33 cellular contexts compared by ENCODE assay signal in genomic region chr13:99335087-99335486, GRCh38. TPM values are rescaled to one million over a fixed set of nuclear protein-coding genes. Genes with fewer than 3 reads are reported as not detected.
A peak's percentile ranks its signal among the peaks of the same experiment; 100 is the strongest.
DNase-seq lines count a peak whose midpoint lies in the region; ATAC-seq and TF ChIP-seq lines count a peak whose summit lies in the region.
"Had no signal": no experiment of that assay in that cellular context is flagged by ENCODE, and none has a peak within 500 bp of the region (broad histone marks: within the 10 kb centered on the region; RNA-seq: fewer than 3 reads in every experiment).

No MANE protein-coding gene starts in this region.

- TF ChIP-seq CTCF in HL-60 (IDR thresholded peaks at IDR 0.05; ENCODE audit: insufficient read depth, low read length) (no peak), progenitor cell of endocrine pancreas (IDR thresholded peaks at IDR 0.05; ENCODE audit: unreplicated experiment) (no peak)

- H3K4me3 Mint-ChIP-seq in activated naive CD8-positive, alpha-beta T cell treated with anti-CD3 and anti-CD28 coated beads, Interleukin-2, amount 50 U/mL, for 24 hours: no peak overlapping the region
- no peak overlapping the region for H3K4me3 Mint-ChIP-seq in naive thymus-derived CD8-positive, alpha-beta T cell
- H3K4me3 Mint-ChIP-seq in progenitor cell of endocrine pancreas (ENCODE audit: low read depth): no peak overlapping the region
- H3K4me3 Mint-ChIP-seq: mesothelial cell of epicardium, natural killer cell had no signal

- no peaks in the 10 kb centered on the region for H3K27me3 Mint-ChIP-seq in activated naive CD8-positive, alpha-beta T cell treated with anti-CD3 and anti-CD28 coated beads, Interleukin-2, amount 50 U/mL, for 24 hours
- H3K27me3 Mint-ChIP-seq in naive thymus-derived CD8-positive, alpha-beta T cell: no peaks in the 10 kb centered on the region
- H3K27me3 Mint-ChIP-seq in progenitor cell of endocrine pancreas: no peaks in the 10 kb centered on the region
- H3K27me3 Mint-ChIP-seq: IgD-negative memory B cell had no signal

- H3K4me2 ChIP-seq in BLaER1: peak overlapping the region; percentile 52

- H3K27ac Mint-ChIP-seq in activated naive CD8-positive, alpha-beta T cell treated with anti-CD3 and anti-CD28 coated beads, Interleukin-2, amount 50 U/mL, for 24 hours: peak overlapping the region; percentile 29
- H3K27ac Mint-ChIP-seq in naive thymus-derived CD8-positive, alpha-beta T cell: peak overlapping the region in 9 of 10 donors; percentile 12 to 90 (median 69)
- no peak overlapping the region for H3K27ac Mint-ChIP-seq in progenitor cell of endocrine pancreas
- H3K27ac Mint-ChIP-seq: activated naive CD4-positive, alpha-beta T cell treated with anti-CD3 and anti-CD28 coated beads, Interleukin-2, amount 50 U/mL, for 72 hours; mesothelial cell of epicardium; natural killer cell had no signal

- H3K9me3 Mint-ChIP-seq in activated naive CD8-positive, alpha-beta T cell treated with anti-CD3 and anti-CD28 coated beads, Interleukin-2, amount 50 U/mL, for 24 hours: no peaks in the 10 kb centered on the region
- H3K9me3 Mint-ChIP-seq in naive thymus-derived CD8-positive, alpha-beta T cell: no peaks in the 10 kb centered on the region
- no peaks in the 10 kb centered on the region for H3K9me3 Mint-ChIP-seq in progenitor cell of endocrine pancreas (ENCODE audit: low read depth)
- H3K9me3 Mint-ChIP-seq: IgD-negative memory B cell, mesothelial cell of epicardium, natural killer cell had no signal

- peaks cover 40% of the 10 kb centered on the region for H3K36me3 ChIP-seq in BLaER1
- H3K36me3 ChIP-seq: SJCRH30 had no signal

- H3K27ac ChIP-seq in BLaER1 (no peak overlapping the region), HL-60 (replicated peaks) (peak overlapping the region; percentile 42)
- H3K27ac ChIP-seq: ascending aorta, SJCRH30, testis, WERI-Rb-1 had no signal

- no peaks in the 10 kb centered on the region for H3K9me3 ChIP-seq in BLaER1
- H3K9me3 ChIP-seq: ascending aorta, SJCRH30, testis had no signal

- DNase-seq in HL-60 (ENCODE audit: low read depth in 1 of 2, low spot score in 1 of 2) (no peak), progenitor cell of endocrine pancreas (ENCODE audit: low spot score, unreplicated experiment) (no peak), dermis blood vessel endothelial cell (no peak), LoVo (ENCODE audit: low spot score) (no peak), DMS79 treated with DMSO at 0.1 percent for 48 hours (lab: John Stamatoyannopoulos, UW) (no peak)
- no peak for DNase-seq in activated naive CD8-positive, alpha-beta T cell treated with anti-CD3 and anti-CD28 coated beads, Interleukin-2, amount 50 U/mL, for 24 hours
- no peak for DNase-seq in naive thymus-derived CD8-positive, alpha-beta T cell
- DNase-seq: activated CD4-positive, alpha-beta T cell treated with anti-CD3 and anti-CD28 coated beads for 48 hours; activated CD8-positive, alpha-beta memory T cell treated with anti-CD3 and anti-CD28 coated beads for 24 hours; activated effector memory CD4-positive, alpha-beta T cell treated with Interleukin-2 at 50 U/mL for 16 hours; AML-193; DMS153; effector memory CD4-positive, alpha-beta T cell; erythroblast; left ventricle myocardium superior; natural killer cell; NCI-H1092; NCI-H1694; NCI-H446; NCI-H82; RPMI8226; stimulated activated naive CD4-positive, alpha-beta T cell treated with Interleukin-2 at 50 U/mL for 16 hours; testis; WERI-Rb-1 had no signal

- peaks cover 41% of the 10 kb centered on the region for H3K4me1 ChIP-seq in BLaER1
- H3K4me1 ChIP-seq: ascending aorta, testis had no signal

- POLR2A ChIA-PET in naive thymus-derived CD8-positive, alpha-beta T cell (lab: Charles Lee): interaction anchor here (0.6 to 1.6 kb wide), 3 partner anchors 40 to 205 kb away, joined by 3 to 9 read pairs (median 4); no protein-coding TSS in a partner anchor

- ATAC-seq in activated naive CD8-positive, alpha-beta T cell treated with anti-CD3 and anti-CD28 coated beads, Interleukin-2, amount 50 U/mL, for 24 hours: no peak
- ATAC-seq in naive thymus-derived CD8-positive, alpha-beta T cell: no peak
- ATAC-seq: activated naive CD4-positive, alpha-beta T cell treated with anti-CD3 and anti-CD28 coated beads, Interleukin-2, amount 50 U/mL, for 72 hours; left ventricle myocardium superior; natural killer cell had no signal

- H3K4me1 Mint-ChIP-seq in activated naive CD8-positive, alpha-beta T cell treated with anti-CD3 and anti-CD28 coated beads, Interleukin-2, amount 50 U/mL, for 24 hours: peaks cover 74% of the 10 kb centered on the region
- H3K4me1 Mint-ChIP-seq in naive thymus-derived CD8-positive, alpha-beta T cell: peaks cover 30 to 72% (median 63%) of the 10 kb centered on the region in 4 donors
- peaks cover 3% of the 10 kb centered on the region for H3K4me1 Mint-ChIP-seq in progenitor cell of endocrine pancreas (ENCODE audit: low read depth)
- H3K4me1 Mint-ChIP-seq: mesothelial cell of epicardium had no signal

- H4K20me1 ChIP-seq in BLaER1: peaks cover 51% of the 10 kb centered on the region

- no peak overlapping the region for H3K9ac ChIP-seq in BLaER1

- H3K4me3 ChIP-seq in BLaER1 (no peak overlapping the region), HL-60 (replicated peaks; ENCODE audit: insufficient read depth, low read length) (no peak overlapping the region)
- H3K4me3 ChIP-seq: ascending aorta, SJCRH30, testis had no signal

- H3K27me3 ChIP-seq in BLaER1 (no peaks in the 10 kb centered on the region), HL-60 (ENCODE audit: insufficient read depth, poor library complexity, severe bottlenecking) (no peaks in the 10 kb centered on the region)
- H3K27me3 ChIP-seq: ascending aorta, SJCRH30, testis had no signal

- H3K36me3 Mint-ChIP-seq in activated naive CD8-positive, alpha-beta T cell treated with anti-CD3 and anti-CD28 coated beads, Interleukin-2, amount 50 U/mL, for 24 hours (ENCODE audit: low read depth): peaks cover 57% of the 10 kb centered on the region
- H3K36me3 Mint-ChIP-seq in naive thymus-derived CD8-positive, alpha-beta T cell: peaks cover 0 to 72% (median 22%) of the 10 kb centered on the region in 3 donors
- peaks cover 3% of the 10 kb centered on the region for H3K36me3 Mint-ChIP-seq in progenitor cell of endocrine pancreas (ENCODE audit: insufficient read depth)
- H3K36me3 Mint-ChIP-seq: natural killer cell had no signal

RNA-seq across cellular contexts. Expression of gene GPR183, which starts 27.9 kb away (rescaled TPM):
- total RNA-seq in naive thymus-derived CD8-positive, alpha-beta T cell: 10 to 100 TPM in 1 of 2 experiments, 1 to 10 TPM in 1; 8.4 to 10.4 TPM
- 10 to 100 TPM in 2 of 3 donors, 1 to 10 TPM in 1; 9.2 to 35.5 (median 13.1) TPM for polyA plus RNA-seq in naive thymus-derived CD8-positive, alpha-beta T cell
- not detected in 2 replicates for total RNA-seq in progenitor cell of endocrine pancreas
- total RNA-seq in dermis blood vessel endothelial cell: 0.09 and 0.34 TPM in 2 replicates
- total RNA-seq: A673, G401, SJCRH30 had no signal
- polyA plus RNA-seq: keratinocyte had no signal
